In genomic region chr3:45826321-45826720, GRCh38 we compare ENCODE assay signal across 17 cellular contexts. TPM values are rescaled to one million over a fixed set of nuclear protein-coding genes. Genes with fewer than 3 reads are reported as not detected.
DNase-seq lines count a peak whose midpoint lies in the region; ATAC-seq, FAIRE-seq and TF ChIP-seq lines count a peak whose summit lies in the region.
"Had no signal": no experiment of that assay in that cellular context is flagged by ENCODE, and none has a peak within 500 bp of the region (broad histone marks: within the 10 kb centered on the region; RNA-seq: fewer than 3 reads in every experiment).

No MANE protein-coding gene starts in this region.

- H3K27ac ChIP-seq in DND-41 (ENCODE audit: low read length) (peak overlapping the region; percentile 33), psoas muscle (peak overlapping the region; percentile 12)

- H3K4me1 ChIP-seq in DND-41 (ENCODE audit: insufficient read depth, low read length) (no peaks in the 10 kb centered on the region), psoas muscle (peaks cover 11% of the 10 kb centered on the region)

- H2AFZ ChIP-seq in DND-41 (ENCODE audit: low read depth, low read length): no peak overlapping the region

- WGBS in psoas muscle, 3 donors: 59 to 78% (median 62%) methylated on average over 2 of the region's 2 CpGs

- H3K9me3 ChIP-seq in DND-41 (ENCODE audit: insufficient read depth, low read length, severe bottlenecking) (no peaks in the 10 kb centered on the region), psoas muscle (no peaks in the 10 kb centered on the region)

- 0 out of 2 replicates have a peak, but pooled peaks cover 4% of the 10 kb centered on the region for H4K20me1 ChIP-seq in DND-41 (ENCODE audit: insufficient read depth, low read length)

- intact Hi-C loops in psoas muscle (cut with DNase I): no loop called here

- H3K27me3 ChIP-seq in DND-41 (ENCODE audit: insufficient read depth, low read length, poor library complexity) (no peaks in the 10 kb centered on the region), bronchial epithelial cell (ENCODE audit: control insufficient read depth, insufficient read depth, low read length) (no peaks in the 10 kb centered on the region), psoas muscle (ENCODE audit: insufficient read depth in 3 of 3, low read length in 2 of 3) (no peaks in the 10 kb centered on the region)

- no peak for DNase-seq in activated CD4-positive, CD25-positive, alpha-beta regulatory T cell treated with anti-CD3 and anti-CD28 coated beads, Interleukin-2, amount 50 U/mL, for 72 hours
- DNase-seq in DND-41 (no peak), bronchial epithelial cell (ENCODE audit: low read depth) (peak; percentile 40), psoas muscle (no peak), inferior parietal cortex (ENCODE audit: extremely low spot score) (no peak)
- DNase-seq: 8988T, C1 segment of cervical spinal cord, IMR-90, Kasumi-1, NCI-H1417 treated with DMSO at 0.1 percent for 48 hours, NCI-H2029, NCI-H524 had no signal

- H3K4me3 ChIP-seq in DND-41 (ENCODE audit: low read depth in 1 of 2, low read length in 2 of 2): no peak overlapping the region
- no peak overlapping the region for H3K4me3 ChIP-seq in bronchial epithelial cell (ENCODE audit: low read depth, low read length)
- H3K4me3 ChIP-seq in psoas muscle: no peak overlapping the region

- peak; percentile 83 to 94 for ATAC-seq in activated CD4-positive, CD25-positive, alpha-beta regulatory T cell treated with anti-CD3 and anti-CD28 coated beads, Interleukin-2, amount 50 U/mL, for 24 hours
- ATAC-seq in DND-41 (ENCODE audit: insufficient read depth, low read depth) (no peak), psoas muscle (no peak), HG03097 (IDR thresholded peaks at IDR 0.05; ENCODE audit: low FRiP score, unreplicated experiment) (no peak), GM19395 (IDR thresholded peaks at IDR 0.05; ENCODE audit: unreplicated experiment) (no peak)
- ATAC-seq: HCT116 had no signal

- no peak overlapping the region for H3K4me2 ChIP-seq in DND-41 (ENCODE audit: insufficient read depth, low read length)

- FAIRE-seq in bronchial epithelial cell (lab: Jason Lieb, UNC): no peak

- no peak overlapping the region for H3K9ac ChIP-seq in DND-41 (ENCODE audit: low read depth, low read length)

- TF ChIP-seq CTCF in DND-41 (IDR thresholded peaks at IDR 0.05; ENCODE audit: borderline replicate concordance, extremely low read depth, low read length, poor library complexity, severe bottlenecking) (no peak), bronchial epithelial cell (IDR thresholded peaks at IDR 0.05; ENCODE audit: insufficient read depth, low read length, severe bottlenecking) (no peak), psoas muscle (IDR thresholded peaks at IDR 0.05) (no peak)

- peaks cover 62% of the 10 kb centered on the region for H3K79me2 ChIP-seq in DND-41 (ENCODE audit: insufficient read depth, low read length)

- H3K36me3 ChIP-seq in DND-41 (ENCODE audit: insufficient read depth, low read length) (peaks cover 100% of the 10 kb centered on the region), bronchial epithelial cell (ENCODE audit: control insufficient read depth, insufficient read depth, low read length) (peaks cover 3% of the 10 kb centered on the region), psoas muscle (ENCODE audit: insufficient read depth in 1 of 2, low read depth in 1 of 2) (peaks cover 0 to 72% of the 10 kb centered on the region in 2 donors)

RNA-seq across cellular contexts. Expression of gene LZTFL1, which starts 15.6 kb away (rescaled TPM):
- 6.0 and 7.1 TPM in 2 replicates for total RNA-seq in bronchial epithelial cell
- total RNA-seq in psoas muscle: 1 to 10 TPM; 4.2 to 5.6 (median 5.4) TPM
- polyA plus RNA-seq in psoas muscle: 10 to 100 TPM in 1 of 3 donors, 1 to 10 TPM in 2; 3.1 to 15.9 (median 4.0) TPM

RNA-seq across cellular contexts. Expression of gene SLC6A20, which starts 30.0 kb away (rescaled TPM):
- total RNA-seq in bronchial epithelial cell (0.13 TPM in 1 of 2 replicates, not detected in the other), psoas muscle (under 1 TPM; 0.27 to 0.69 (median 0.59) TPM)
- under 1 TPM; 0.10 to 0.42 (median 0.37) TPM for polyA plus RNA-seq in psoas muscle
- total RNA-seq: IMR-90, RPMI7951 had no signal
- polyA plus RNA-seq: IMR-90 had no signal

Comparison
In these comparisons a context has a peak if more than half of its experiments do, and no peak if none do; other contexts are left out.
1. ATAC-seq: peak in activated CD4-positive, CD25-positive, alpha-beta regulatory T cell treated with anti-CD3 and anti-CD28 coated beads, Interleukin-2, amount 50 U/mL, for 24 hours (2 of 2); none in DND-41 (single experiment), psoas muscle (0 of 4), HG03097 (single experiment) and GM19395 (single experiment).